8 cellular contexts compared by ENCODE assay signal in genomic region chr1:1510912-1511532, GRCh38. TPM values are rescaled to one million over a fixed set of nuclear protein-coding genes. Genes with fewer than 3 reads are reported as not detected.
DNase-seq lines count a peak whose midpoint lies in the region; ATAC-seq and TF ChIP-seq lines count a peak whose summit lies in the region.

No MANE protein-coding gene starts in this region.

- H3K9me2 ChIP-seq in PC-3 (replicated peaks; ENCODE audit: low read length) = no peaks in the 10 kb centered on the region

- H3K36me3 ChIP-seq in PC-3 (ENCODE audit: low read depth, low read length) = peaks cover 8% of the 10 kb centered on the region
- H3K36me3 ChIP-seq in colonic mucosa = no peaks in the 10 kb centered on the region
- no peaks in the 10 kb centered on the region for H3K36me3 ChIP-seq in aorta (ENCODE audit: control insufficient read depth in 1 of 2, insufficient read depth in 2 of 2, low read length in 1 of 2)

- intact Hi-C loops in PC-3 (cut with micrococcal nuclease) = loop anchor here (1.0 kb wide), 1 partner anchor 40 kb away; the partner anchor contains the start of gene ATAD3B
- intact Hi-C loops in colonic mucosa (cut with DNase I) = no loop called here
- intact Hi-C loops in aorta (cut with DNase I) = loop anchor here in 1 of 2 donors (2.0 kb wide), 1 partner anchor 64 kb away; the partner anchor contains the start of gene SSU72

- H2AFZ ChIP-seq in PC-3 (ENCODE audit: low read length) = peak overlapping the region; percentile 82

- peak overlapping the region; percentile 88 for H3K4me2 ChIP-seq in PC-3 (ENCODE audit: low read length)

- peaks cover 5% of the 10 kb centered on the region; the same call in 1 of the 2 replicates for H4K20me1 ChIP-seq in PC-3 (ENCODE audit: low read length)

- H3F3A ChIP-seq in PC-3 (ENCODE audit: low read length, unreplicated experiment) = no peaks in the 10 kb centered on the region

- no peak for TF ChIP-seq CTCF in AG04449 (IDR thresholded peaks at IDR 0.05; ENCODE audit: insufficient read depth, low read length, missing control alignments)
- TF ChIP-seq CTCF in GM20000 (IDR thresholded peaks at IDR 0.05; ENCODE audit: extremely low read depth, missing control alignments) = no peak
- TF ChIP-seq CTCF in PC-3 (conservative IDR thresholded peaks at IDR 0.05; ENCODE audit: low read depth, low read length) = no peak
- TF ChIP-seq CTCF in colonic mucosa (IDR thresholded peaks at IDR 0.05) = no peak
- no peak for TF ChIP-seq CTCF in mesothelial cell of epicardium (IDR thresholded peaks at IDR 0.05; ENCODE audit: unreplicated experiment)

- no peak for ATAC-seq in PC-3
- ATAC-seq in aorta (ENCODE audit: low FRiP score) = no peak
- ATAC-seq in GM19035 (IDR thresholded peaks at IDR 0.05; ENCODE audit: unreplicated experiment) = no peak
- ATAC-seq in GM21447 (IDR thresholded peaks at IDR 0.05; ENCODE audit: unreplicated experiment) = no peak

- H3K4me3 ChIP-seq in AG04449 (ENCODE audit: low read depth, low read length) = peak overlapping the region; percentile 93
- peak overlapping the region; percentile 91 for H3K4me3 ChIP-seq in PC-3 (ENCODE audit: low read length)
- peak overlapping the region; percentile 96 for H3K4me3 ChIP-seq in colonic mucosa
- H3K4me3 ChIP-seq in aorta (ENCODE audit: low read length in 2 of 2) = peak overlapping the region; percentile 63 to 89

- TSS peak; percentile 94 for BruUV-seq in PC-3 (replicated peaks; lab: Mats Ljungman, UMichigan)

- peaks cover 46% of the 10 kb centered on the region for H3K79me2 ChIP-seq in PC-3 (ENCODE audit: low read length)

- no peak for DNase-seq in AG04449 (ENCODE audit: low read depth, low spot score)
- peak; percentile 21 for DNase-seq in GM20000 (ENCODE audit: low spot score)
- DNase-seq in PC-3 = peak; percentile 58
- DNase-seq in colonic mucosa = peak; percentile 48
- no peak for DNase-seq in mesothelial cell of epicardium (ENCODE audit: low spot score in 2 of 2, unreplicated experiment in 2 of 2)
- DNase-seq in aorta = no peak

- H3K27ac Mint-ChIP-seq in mesothelial cell of epicardium = peak overlapping the region; percentile 93

- POLR2A ChIA-PET in AG04449 (lab: Yijun Ruan, JAX) (interaction anchor here (0.9 kb wide), 1 partner anchor 104 kb away, joined by 3 read pairs; the partner anchor contains the start of gene MIB2), PC-3 (lab: Charles Lee; ENCODE audit: unreplicated experiment) (interaction anchor here (0.6 kb wide), 1 partner anchor 103 kb away, joined by 3 read pairs; no protein-coding TSS in a partner anchor)

- H3K27me3 ChIP-seq in PC-3 (ENCODE audit: low read length) (no peaks in the 10 kb centered on the region), colonic mucosa (no peaks in the 10 kb centered on the region), aorta (ENCODE audit: control insufficient read depth in 1 of 2, insufficient read depth in 2 of 2, low read length in 1 of 2) (no peaks in the 10 kb centered on the region)

- H3K4me1 ChIP-seq in PC-3 (ENCODE audit: insufficient read depth, low read length) (peaks cover 9% of the 10 kb centered on the region), colonic mucosa (peaks cover 4% of the 10 kb centered on the region), aorta (ENCODE audit: control insufficient read depth in 1 of 2, insufficient read depth in 2 of 2, low read length in 2 of 2) (no peaks in the 10 kb centered on the region)

- peak overlapping the region; percentile 70 for H3K4me3 Mint-ChIP-seq in mesothelial cell of epicardium

- H3K9ac ChIP-seq in PC-3 (ENCODE audit: low read length) (peak overlapping the region; percentile 95), colonic mucosa (ENCODE audit: low read depth in 2 of 2, low read length in 2 of 2) (peak overlapping the region; percentile 90 to 93)

- H3K36me3 Mint-ChIP-seq in mesothelial cell of epicardium = no peaks in the 10 kb centered on the region

- H3K27me3 Mint-ChIP-seq in mesothelial cell of epicardium (ENCODE audit: low read depth) = no peaks in the 10 kb centered on the region

- no peaks in the 10 kb centered on the region for H3K9me3 ChIP-seq in PC-3 (ENCODE audit: low read length)
- no peaks in the 10 kb centered on the region for H3K9me3 ChIP-seq in colonic mucosa
- no peaks in the 10 kb centered on the region for H3K9me3 ChIP-seq in aorta (ENCODE audit: control insufficient read depth, low read length)

- H3K4me1 Mint-ChIP-seq in mesothelial cell of epicardium = peaks cover 6% of the 10 kb centered on the region

- peak overlapping the region; percentile 85 for H3K27ac ChIP-seq in PC-3 (ENCODE audit: low read length)
- H3K27ac ChIP-seq in colonic mucosa = peak overlapping the region; percentile 88
- H3K27ac ChIP-seq in aorta (ENCODE audit: low read depth in 1 of 2, low read length in 2 of 2) = peak overlapping the region in 1 of 2 donors; percentile 77

- CTCF ChIA-PET in AG04449 (lab: Yijun Ruan, JAX) (no interaction called here), PC-3 (lab: Charles Lee) (no interaction called here)

- 12 to 13% methylated on average over 15 to 17 of the region's 17 CpGs for WGBS in aorta, 2 donors

- H3K9me3 Mint-ChIP-seq in mesothelial cell of epicardium = peaks cover 4% of the 10 kb centered on the region

RNA-seq across cellular contexts. Expression of gene ATAD3A, which starts 0.9 kb away (rescaled TPM):
- total RNA-seq in PC-3 (2014; rRNA removed) (186 and 243 TPM in 2 replicates), colonic mucosa (10 to 100 TPM; 19.6 to 74.0 TPM), mesothelial cell of epicardium (31.8 to 35.4 TPM (median 35.3 TPM) in 3 replicates), aorta (10 to 100 TPM; 11.9 to 13.2 TPM)
- 10 to 100 TPM in 1 of 2 donors, 1 to 10 TPM in 1; 8.3 to 20.2 TPM for polyA plus RNA-seq in aorta

RNA-seq across cellular contexts. Expression of gene TMEM240, which starts 29.4 kb away (rescaled TPM):
- total RNA-seq in PC-3 (2014; rRNA removed) = 0.87 and 2.0 TPM in 2 replicates
- under 1 TPM; 0.77 to 0.91 TPM for total RNA-seq in colonic mucosa
- 16.7 to 18.3 TPM (median 17.3 TPM) in 3 replicates for total RNA-seq in mesothelial cell of epicardium
- total RNA-seq in aorta = 1 to 10 TPM; 6.2 to 7.8 TPM
- polyA plus RNA-seq in aorta = 10 to 100 TPM in 1 of 2 donors, 1 to 10 TPM in 1; 1.1 to 15.1 TPM

RNA-seq across cellular contexts. Expression of gene ATAD3B, which starts 39.5 kb away (rescaled TPM):
- total RNA-seq in PC-3 (2014; rRNA removed) (140 and 190 TPM in 2 replicates), colonic mucosa (10 to 100 TPM; 16.6 to 62.9 TPM), mesothelial cell of epicardium (38.5 to 43.6 TPM (median 39.2 TPM) in 3 replicates), aorta (10 to 100 TPM in 1 of 2 donors, 1 to 10 TPM in 1; 8.1 to 21.5 TPM)
- 10 to 100 TPM in 1 of 2 donors, 1 to 10 TPM in 1; 6.1 to 44.8 TPM for polyA plus RNA-seq in aorta

Comparison
In these comparisons a context has a peak if more than half of its experiments do, and no peak if none do; other contexts are left out.
1. DNase-seq: peak in GM20000 (single experiment), PC-3 (single experiment) and colonic mucosa (single experiment); none in AG04449 (single experiment), mesothelial cell of epicardium (0 of 2) and aorta (0 of 2).
2. Peak in every context shown above with its lines, with median percentiles within 50 percentile points of each other: H3K4me3 ChIP-seq.